Comparison of ENCODE assay signal across 9 cellular contexts in genomic region chr4:4866833-4867744, GRCh38. TPM values are rescaled to one million over a fixed set of nuclear protein-coding genes. Genes with fewer than 3 reads are reported as not detected.
DNase-seq lines count a peak whose midpoint lies in the region; ATAC-seq, FAIRE-seq and TF ChIP-seq lines count a peak whose summit lies in the region.
"Had no signal": no experiment of that assay in that cellular context is flagged by ENCODE, and none has a peak within 500 bp of the region (broad histone marks: within the 10 kb centered on the region; RNA-seq: fewer than 3 reads in every experiment).

No MANE protein-coding gene starts in this region.

- no peak overlapping the region for H3K9ac ChIP-seq in rectal smooth muscle tissue (ENCODE audit: low read length)

- H3K4me1 ChIP-seq in gastroesophageal sphincter (peaks cover 0 to 75% (median 25%) of the 10 kb centered on the region in 3 donors), rectal smooth muscle tissue (ENCODE audit: control insufficient read depth, insufficient read depth, low read length) (no peaks in the 10 kb centered on the region), small intestine (ENCODE audit: control insufficient read depth in 2 of 2, insufficient read depth in 1 of 2, low read depth in 1 of 2, low read length in 1 of 2) (no peaks in the 10 kb centered on the region)

- H3K9me3 ChIP-seq in gastroesophageal sphincter (no peaks in the 10 kb centered on the region), small intestine (ENCODE audit: control insufficient read depth, low read depth) (no peaks in the 10 kb centered on the region)

- ATAC-seq in gastroesophageal sphincter (peak; percentile 10), GM21390 (IDR thresholded peaks at IDR 0.05; ENCODE audit: unreplicated experiment) (no peak)

- no peak for FAIRE-seq in small intestine (lab: Jason Lieb, UNC)

- H3K27me3 ChIP-seq in gastroesophageal sphincter = peaks cover 100% of the 10 kb centered on the region
- peaks cover 84% of the 10 kb centered on the region for H3K27me3 ChIP-seq in rectal smooth muscle tissue (ENCODE audit: control insufficient read depth, insufficient read depth, low read length)
- H3K27me3 ChIP-seq in small intestine (ENCODE audit: control insufficient read depth in 2 of 2, insufficient read depth in 2 of 2, low read length in 2 of 2) = peaks cover 37 to 86% of the 10 kb centered on the region in 2 donors

- H3K4me3 ChIP-seq in GM12864 (ENCODE audit: low read depth, low read length) (peak overlapping the region; percentile 5; the same call in 1 of the 2 replicates), gastroesophageal sphincter (peak overlapping the region in 1 of 2 donors; percentile 39), rectal smooth muscle tissue (ENCODE audit: low read length) (peak overlapping the region; percentile 33), small intestine (ENCODE audit: low read depth in 1 of 2, low read length in 2 of 2) (no peak overlapping the region)

- H3K36me3 ChIP-seq in gastroesophageal sphincter (peaks cover 0 to 10% of the 10 kb centered on the region in 2 donors), rectal smooth muscle tissue (ENCODE audit: control insufficient read depth, insufficient read depth, low read length) (no peaks in the 10 kb centered on the region), small intestine (ENCODE audit: control insufficient read depth in 2 of 2, insufficient read depth in 2 of 2, low read length in 2 of 2) (no peaks in the 10 kb centered on the region)

- DNase-seq in GM12864 (ENCODE audit: low read depth) (no peak), NCI-H69 (lab: John Stamatoyannopoulos, UW) (peak; percentile 45), Ammon's horn (ENCODE audit: low spot score) (no peak), small intestine (no peak)
- DNase-seq: activated effector memory CD4-positive, alpha-beta T cell treated with anti-CD3 and anti-CD28 coated beads, Interleukin-2, amount 50 U/mL, for 16 hours; hippocampal formation had no signal

- no peak overlapping the region for H3K27ac ChIP-seq in gastroesophageal sphincter
- H3K27ac ChIP-seq in rectal smooth muscle tissue (ENCODE audit: low read depth, low read length) = no peak overlapping the region
- no peak overlapping the region for H3K27ac ChIP-seq in small intestine (ENCODE audit: low read depth in 1 of 2, low read length in 1 of 2)

- no peak for TF ChIP-seq POLR2A in gastroesophageal sphincter (IDR thresholded peaks at IDR 0.05)

- TF ChIP-seq EP300 in gastroesophageal sphincter (IDR thresholded peaks at IDR 0.05) = no peak

- 20% methylated on average over 1 to 2 of the region's 69 CpGs for WGBS in gastroesophageal sphincter (ENCODE audit: low coverage in 1 of 2), 2 donors
- WGBS in small intestine, 3 donors = 3 to 6% (median 3%) methylated on average over 60 to 69 of the region's 69 CpGs

- TF ChIP-seq CTCF in GM12864 (IDR thresholded peaks at IDR 0.05; ENCODE audit: low read depth, low read length, missing control alignments) = peak; percentile 24
- TF ChIP-seq CTCF in gastroesophageal sphincter (IDR thresholded peaks at IDR 0.05) = peak in 1 of 4 experiments; percentile 13

RNA-seq across cellular contexts. Expression of gene MSX1, which starts 7.6 kb away (rescaled TPM):
- 1 to 10 TPM; 2.0 to 5.3 (median 2.4) TPM for total RNA-seq in gastroesophageal sphincter
- under 1 TPM in 1 of 3 donors, not detected in 2; 0.67 TPM for polyA plus RNA-seq in small intestine

Comparison
In these comparisons a context has a peak if more than half of its experiments do, and no peak if none do; other contexts are left out.
1. H3K4me3 ChIP-seq: peak in GM12864 (single experiment) and rectal smooth muscle tissue (single experiment); none in small intestine (0 of 2).